Comparison of ENCODE assay signal across 28 cellular contexts in genomic region chr2:118589726-118590125, GRCh38.
"Had no signal": no experiment of that assay in that cellular context is flagged by ENCODE, and none has a peak within 500 bp of the region (broad histone marks: within the 10 kb centered on the region; RNA-seq: fewer than 3 reads in every experiment).

No MANE protein-coding gene starts in this region.

- H3K4me2 ChIP-seq: hepatocyte had no signal

- H3K4me1 ChIP-seq: left ventricle myocardium inferior, pancreas, prostate gland, stomach, suprapubic skin, tibial artery, upper lobe of right lung, uterus had no signal

- H3K27me3 ChIP-seq: hepatocyte, pancreas, stomach, tibial artery, upper lobe of right lung, uterus had no signal

- H3K4me1 Mint-ChIP-seq: naive thymus-derived CD4-positive, alpha-beta T cell; stimulated activated naive B cell treated with anti-CD40 and anti-IgM and Interleukin-4, amounts not matched to agents 10 μg/mL and 1 μg/mL and 100 μg/mL, for 72 hours had no signal

- ATAC-seq: mucosa of descending colon; naive thymus-derived CD4-positive, alpha-beta T cell; natural killer cell treated with Interleukin-12 subunit alpha and Interleukin-12 subunit beta and Interleukin-15 and Interleukin-18, amount 100 ng/mL, for 72 hours; pancreas; right cardiac atrium; sciatic nerve; stimulated activated naive B cell treated with anti-CD40 and anti-IgM and Interleukin-4, amounts not matched to agents 10 μg/mL and 1 μg/mL and 100 μg/mL, for 72 hours; stimulated activated naive CD8-positive, alpha-beta T cell treated with anti-CD3 and anti-CD28 coated beads, Interleukin-15, Interleukin-2, amounts not matched to agents 100 U/mL and 50 U/mL, for 24 hours; upper lobe of right lung had no signal

- H3K9me3 ChIP-seq: mucosa of descending colon, pancreas, prostate gland, stomach, suprapubic skin, thoracic aorta, tibial artery, upper lobe of right lung, uterus had no signal

- H3K4me3 Mint-ChIP-seq: naive thymus-derived CD4-positive, alpha-beta T cell; natural killer cell treated with Interleukin-12 subunit alpha and Interleukin-12 subunit beta and Interleukin-15 and Interleukin-18, amount 100 ng/mL, for 72 hours; stimulated activated naive B cell treated with anti-CD40 and anti-IgM and Interleukin-4, amounts not matched to agents 10 μg/mL and 1 μg/mL and 100 μg/mL, for 72 hours had no signal

- H3K27ac ChIP-seq: hepatocyte, left ventricle myocardium inferior, pancreas, prostate gland, skin epidermis, stomach, suprapubic skin, thoracic aorta, tibial artery, upper lobe of right lung, uterus had no signal

- H2AFZ ChIP-seq: hepatocyte had no signal

- H3K79me2 ChIP-seq: hepatocyte had no signal

- H3K36me3 ChIP-seq: left ventricle myocardium inferior, pancreas, prostate gland, stomach, suprapubic skin, thoracic aorta, tibial artery, upper lobe of right lung, uterus had no signal

- H3K9me3 Mint-ChIP-seq: stimulated activated naive B cell treated with anti-CD40 and anti-IgM and Interleukin-4, amounts not matched to agents 10 μg/mL and 1 μg/mL and 100 μg/mL, for 72 hours had no signal

- H3K36me3 Mint-ChIP-seq: naive thymus-derived CD4-positive, alpha-beta T cell; natural killer cell treated with Interleukin-12 subunit alpha and Interleukin-12 subunit beta and Interleukin-15 and Interleukin-18, amount 100 ng/mL, for 72 hours; stimulated activated naive B cell treated with anti-CD40 and anti-IgM and Interleukin-4, amounts not matched to agents 10 μg/mL and 1 μg/mL and 100 μg/mL, for 72 hours had no signal

- H3K27ac Mint-ChIP-seq: naive thymus-derived CD4-positive, alpha-beta T cell; natural killer cell treated with Interleukin-12 subunit alpha and Interleukin-12 subunit beta and Interleukin-15 and Interleukin-18, amount 100 ng/mL, for 72 hours; stimulated activated naive B cell treated with anti-CD40 and anti-IgM and Interleukin-4, amounts not matched to agents 10 μg/mL and 1 μg/mL and 100 μg/mL, for 72 hours had no signal

- DNase-seq: islet precursor cell; left ventricle myocardium inferior; midbrain; mucosa of descending colon; naive thymus-derived CD4-positive, alpha-beta T cell; pancreas; posterior cingulate gyrus; retina; right cardiac atrium; stimulated activated CD4-positive, alpha-beta T cell treated with anti-CD3 and anti-CD28 coated beads, Interleukin-12 subunit alpha, Interleukin-12 subunit beta, amount 100 ng/mL, for 4 hours; stimulated activated CD4-positive, alpha-beta T cell treated with anti-CD3 and anti-CD28 coated beads, Interleukin-15, amount 100 ng/mL, for 24 hours; stimulated activated CD4-positive, alpha-beta T cell treated with anti-CD3 and anti-CD28 coated beads, Interleukin-2, amount 100 ng/mL, for 24 hours; stimulated activated CD4-positive, alpha-beta T cell treated with anti-CD3 and anti-CD28 coated beads, Interleukin-4, amount 100 ng/mL, for 1 hour; stimulated activated naive B cell treated with anti-CD40 and anti-IgM and Interleukin-4, amounts not matched to agents 10 μg/mL and 1 μg/mL and 100 μg/mL, for 72 hours; stimulated activated naive CD8-positive, alpha-beta T cell treated with anti-CD3 and anti-CD28 coated beads, Interleukin-15, Interleukin-2, amounts not matched to agents 100 U/mL and 50 U/mL, for 24 hours; stomach; tibial artery; trophoblast cell; upper lobe of right lung; uterus had no signal

- H3K4me3 ChIP-seq: hepatocyte, left ventricle myocardium inferior, lung, mucosa of descending colon, pancreas, prostate gland, skin epidermis, stomach, suprapubic skin, thoracic aorta, tibial artery, upper lobe of right lung, uterus had no signal
